24 cellular contexts compared by ENCODE assay signal in the genomic region with DNA sequence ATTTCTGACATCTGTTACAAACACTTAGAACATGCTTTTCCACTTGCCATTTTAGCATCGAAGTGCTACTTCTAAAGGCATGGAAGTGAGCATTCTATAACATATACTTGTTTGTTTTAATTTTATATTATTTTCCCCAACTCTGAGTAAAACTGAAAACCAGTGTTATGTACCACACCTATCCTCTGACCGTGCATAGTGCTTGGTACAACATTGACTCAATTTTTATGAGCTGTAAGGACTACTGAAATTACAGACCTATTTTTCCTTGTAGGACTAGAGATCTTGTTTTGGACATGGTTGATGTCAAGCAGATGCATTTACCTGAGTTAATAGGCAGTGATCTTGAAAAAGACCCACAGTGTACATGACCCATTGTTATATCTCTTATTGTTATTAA.
"Had no signal": no experiment of that assay in that cellular context is flagged by ENCODE, and none has a peak within 500 bp of the region (broad histone marks: within the 10 kb centered on the region; RNA-seq: fewer than 3 reads in every experiment).

No MANE protein-coding gene starts in this region.

- DNase-seq: effector CD4-positive, alpha-beta T cell; endodermal cell; erythroblast; foreskin melanocyte; head of caudate nucleus; kidney; left cardiac atrium; left ventricle myocardium inferior; lower lobe of right lung; nucleus accumbens; ovary; sigmoid colon; stimulated activated naive CD4-positive, alpha-beta T cell treated with Interleukin-2 at 50 U/mL for 16 hours; testis; upper lobe of right lung had no signal

- ATAC-seq: left cardiac atrium, lower lobe of right lung, upper lobe of right lung had no signal

- H3K4me3 ChIP-seq: hepatocyte, left ventricle myocardium inferior, lower lobe of right lung, neural progenitor cell, ovary, right atrium auricular region, sigmoid colon, skin epidermis, testis, tibial nerve, upper lobe of right lung, vagina had no signal

- H3K27me3 Mint-ChIP-seq: memory B cell; natural killer cell treated with Interleukin-12 subunit alpha and Interleukin-12 subunit beta and Interleukin-15 and Interleukin-18, amount 100 ng/mL, for 72 hours had no signal

- H3K4me3 Mint-ChIP-seq: endodermal cell; memory B cell; mesothelial cell of epicardium; natural killer cell treated with Interleukin-12 subunit alpha and Interleukin-12 subunit beta and Interleukin-15 and Interleukin-18, amount 100 ng/mL, for 72 hours; neural progenitor cell had no signal

- H3K9me3 Mint-ChIP-seq: endodermal cell; memory B cell; natural killer cell treated with Interleukin-12 subunit alpha and Interleukin-12 subunit beta and Interleukin-15 and Interleukin-18, amount 100 ng/mL, for 72 hours; neural progenitor cell had no signal

- H3K4me1 ChIP-seq: left ventricle myocardium inferior, lower lobe of right lung, neural progenitor cell, right atrium auricular region, sigmoid colon, testis, tibial nerve, upper lobe of right lung, vagina had no signal

- H3K27ac Mint-ChIP-seq: endodermal cell; memory B cell; mesothelial cell of epicardium; natural killer cell treated with Interleukin-12 subunit alpha and Interleukin-12 subunit beta and Interleukin-15 and Interleukin-18, amount 100 ng/mL, for 72 hours; neural progenitor cell had no signal

- H3K4me1 Mint-ChIP-seq: endodermal cell, mesothelial cell of epicardium, neural progenitor cell had no signal

- H3K36me3 ChIP-seq: ovary had no signal

- H3K9me3 ChIP-seq: left ventricle myocardium inferior, lower lobe of right lung, ovary, right atrium auricular region, sigmoid colon, testis, tibial nerve, upper lobe of right lung, vagina had no signal
